8 cellular contexts compared by ENCODE assay signal in the genomic region with DNA sequence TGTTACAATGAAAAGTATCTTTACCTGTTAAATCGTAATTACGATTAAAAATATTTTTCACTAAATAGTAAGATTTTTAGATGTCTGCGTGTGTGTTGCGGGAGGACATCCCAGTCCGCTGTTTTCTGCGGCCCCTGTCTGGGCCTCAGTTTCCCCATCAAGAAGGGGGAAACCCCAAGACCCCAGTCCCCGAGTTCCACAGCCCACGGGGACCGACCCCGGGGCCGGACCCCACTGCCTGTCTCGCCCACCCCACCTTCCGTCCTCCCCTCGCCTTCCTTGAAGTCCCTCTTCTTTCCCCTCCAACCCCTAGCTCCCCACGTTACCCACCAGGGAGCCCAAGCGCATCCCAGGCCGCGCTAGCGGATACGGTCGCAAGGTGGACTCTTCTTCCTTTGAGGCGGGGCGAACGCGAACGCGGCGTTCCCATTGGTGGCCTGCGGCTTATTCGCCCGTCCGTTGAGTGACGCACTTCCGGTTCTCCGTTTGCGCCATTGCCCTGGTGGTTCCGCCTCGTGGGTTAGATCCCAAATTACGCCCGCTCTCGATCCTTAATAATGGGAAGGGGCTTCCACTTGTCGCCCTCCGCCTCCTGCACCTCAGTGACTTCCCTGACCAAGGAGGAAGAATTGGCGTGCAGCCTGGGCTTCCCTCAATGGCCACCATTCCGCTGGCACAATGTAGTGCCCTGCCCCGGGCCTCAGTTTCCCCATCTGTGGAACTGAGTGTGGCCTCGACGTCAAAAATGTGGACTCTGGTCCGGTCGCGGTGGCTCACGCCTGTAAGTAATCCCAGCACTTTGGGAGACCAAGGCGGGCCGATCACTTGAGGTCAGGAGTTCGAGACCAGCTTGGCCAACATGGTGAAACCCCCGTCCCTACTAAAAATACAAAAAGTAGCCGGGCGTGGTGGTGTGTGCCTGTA. TPM values are rescaled to one million over a fixed set of nuclear protein-coding genes. Genes with fewer than 3 reads are reported as not detected.
DNase-seq lines count a peak whose midpoint lies in the region; ATAC-seq and TF ChIP-seq lines count a peak whose summit lies in the region.

A gene with protein sequence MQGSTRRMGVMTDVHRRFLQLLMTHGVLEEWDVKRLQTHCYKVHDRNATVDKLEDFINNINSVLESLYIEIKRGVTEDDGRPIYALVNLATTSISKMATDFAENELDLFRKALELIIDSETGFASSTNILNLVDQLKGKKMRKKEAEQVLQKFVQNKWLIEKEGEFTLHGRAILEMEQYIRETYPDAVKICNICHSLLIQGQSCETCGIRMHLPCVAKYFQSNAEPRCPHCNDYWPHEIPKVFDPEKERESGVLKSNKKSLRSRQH (minus strand): TSS at position 397 of the 924 bp plus-strand sequence. CDS start 11,202 bp downstream, outside the sequence.

- no peaks in the 10 kb centered on the region for H3K27me3 ChIP-seq in OCI-LY3 (ENCODE audit: low read depth, low read length)

- ATAC-seq in GM21447 (IDR thresholded peaks at IDR 0.05; ENCODE audit: unreplicated experiment) (peak; percentile 94), mucosa of descending colon (peak; percentile 100)

- peak within 1 kb of the TSS; percentile 92 for H2AFZ ChIP-seq in OCI-LY3 (ENCODE audit: low read depth, low read length)

- peaks cover 14% of the 10 kb centered on the region for H3K4me1 ChIP-seq in OCI-LY3 (ENCODE audit: low read length)
- peaks cover 9% of the 10 kb centered on the region for H3K4me1 ChIP-seq in mucosa of descending colon (ENCODE audit: low read depth)

- peak within 1 kb of the TSS; percentile 95 for H3K4me3 ChIP-seq in OCI-LY3 (ENCODE audit: low read length)
- H3K4me3 ChIP-seq in mucosa of descending colon = peak within 1 kb of the TSS; percentile 44

- peak within 1 kb of the TSS; percentile 83 for H3K4me2 ChIP-seq in OCI-LY3 (ENCODE audit: low read length)

- DNase-seq in DMS 273 (lab: John Stamatoyannopoulos, UW; ENCODE audit: unreplicated experiment) (peak; percentile 99), HuH-7 (ENCODE audit: low spot score) (peak; percentile 91), activated T-cell treated with anti-CD3 and anti-CD28 coated beads for 4 hours (peak; percentile 97), epithelial cell of prostate (ENCODE audit: low read depth, low spot score) (peak; percentile 74), mucosa of descending colon (peak; percentile 99)
- peak; percentile 97 for DNase-seq in stimulated activated CD8-positive, alpha-beta memory T cell treated with anti-CD3 and anti-CD28 coated beads, Interleukin-4, amount 100 ng/mL, for 24 hours (ENCODE audit: low read depth)

- H4K20me1 ChIP-seq in OCI-LY3 (ENCODE audit: insufficient read depth, low read length) = no peaks in the 10 kb centered on the region

- TF ChIP-seq CTCF in OCI-LY3 (IDR thresholded peaks at IDR 0.05; ENCODE audit: low read depth, low read length) (no peak), mucosa of descending colon (IDR thresholded peaks at IDR 0.05) (no peak)

- H3K36me3 ChIP-seq in OCI-LY3 (replicated peaks; ENCODE audit: low read depth, low read length) (peaks cover 5% of the 10 kb centered on the region), mucosa of descending colon (ENCODE audit: low read depth) (no peaks in the 10 kb centered on the region)

- peak within 1 kb of the TSS; percentile 87 for H3K9ac ChIP-seq in OCI-LY3 (ENCODE audit: low read length)

- peaks cover 20% of the 10 kb centered on the region for H3K79me2 ChIP-seq in OCI-LY3 (ENCODE audit: low read length)

- intact Hi-C loops in mucosa of descending colon (cut with DNase I, micrococcal nuclease) = no loop called here

- H3K27ac ChIP-seq in OCI-LY3 (ENCODE audit: low read length) (peak within 1 kb of the TSS; percentile 52), epithelial cell of prostate (peak within 1 kb of the TSS; percentile 42)

- 0 out of 2 replicates have a peak, but pooled peaks cover 5% of the 10 kb centered on the region for H3K9me3 ChIP-seq in OCI-LY3 (ENCODE audit: insufficient read depth, low read length)
- H3K9me3 ChIP-seq in mucosa of descending colon = no peaks in the 10 kb centered on the region

RNA-seq across cellular contexts. Expression of the gene that starts here (rescaled TPM):
- 10 to 100 TPM; 39.3 to 50.1 (median 48.9) TPM for total RNA-seq in mucosa of descending colon

Comparison
In these comparisons a context has a peak if more than half of its experiments do, and no peak if none do; other contexts are left out.
1. Peak in every context shown above with its lines: DNase-seq, ATAC-seq, H3K4me3 ChIP-seq and H3K27ac ChIP-seq.